8 cellular contexts compared by ENCODE assay signal in genomic region chr19:47729799-47730520, GRCh38. TPM values are rescaled to one million over a fixed set of nuclear protein-coding genes. Genes with fewer than 3 reads are reported as not detected.
DNase-seq lines count a peak whose midpoint lies in the region; ATAC-seq and TF ChIP-seq lines count a peak whose summit lies in the region.

No MANE protein-coding gene starts in this region.

- DNase-seq in GM20000 (ENCODE audit: low spot score) (peak; percentile 69), PC-9 (peak; percentile 82 to 91), astrocyte of the hippocampus (ENCODE audit: low read depth, low spot score) (peak; percentile 71), NCI-H128 (lab: John Stamatoyannopoulos, UW; ENCODE audit: unreplicated experiment) (no peak), NCI-H446 (lab: John Stamatoyannopoulos, UW) (no peak)
- peak; percentile 51 for DNase-seq in stimulated activated CD4-positive, alpha-beta T cell treated with anti-CD3 and anti-CD28 coated beads, Interleukin-12 subunit alpha, Interleukin-12 subunit beta, amount 100 ng/mL, for 4 hours

- H3K36me3 ChIP-seq in PC-9 (ENCODE audit: low read depth), result no peaks in the 10 kb centered on the region
- no peaks in the 10 kb centered on the region for H3K36me3 ChIP-seq in iPS-20b (ENCODE audit: insufficient read depth, low read depth, low read length)

- POLR2A ChIA-PET in PC-9 (lab: Charles Lee; ENCODE audit: unreplicated experiment), result interaction anchor here (0.5 kb wide), 1 partner anchor 455 kb away, joined by 29 read pairs; the partner anchor contains the start of gene INAFM1

- H2AFZ ChIP-seq in PC-9, result peak overlapping the region; percentile 74; the same call in 1 of the 2 replicates

- peak overlapping the region; percentile 97 for H3K27ac ChIP-seq in PC-9
- no peak overlapping the region for H3K27ac ChIP-seq in iPS-20b (ENCODE audit: low read length)

- H3K9me3 ChIP-seq in PC-9 (ENCODE audit: insufficient read depth, low read depth) (no peaks in the 10 kb centered on the region), iPS-20b (ENCODE audit: insufficient read depth, low read depth, low read length) (no peaks in the 10 kb centered on the region)

- TF ChIP-seq CTCF in GM20000 (IDR thresholded peaks at IDR 0.05; ENCODE audit: extremely low read depth, missing control alignments) (no peak), PC-9 (conservative IDR thresholded peaks at IDR 0.05) (no peak)

- intact Hi-C loops in PC-9 (cut with micrococcal nuclease; ENCODE audit: unreplicated experiment), result loop anchor here (1.0 kb wide), 2 partner anchors 13 to 17 kb away; partner anchors contain the start of gene EHD2

- peak overlapping the region; percentile 64; the same call in 1 of the 2 replicates for H3K9ac ChIP-seq in iPS-20b (ENCODE audit: low read depth, low read length)

- CTCF ChIA-PET in PC-9 (lab: Charles Lee), result interaction anchor here (0.6 kb wide), 1 partner anchor 1242 kb away, joined by 3 read pairs; no protein-coding TSS in a partner anchor

- peak overlapping the region; percentile 92 for H3K4me2 ChIP-seq in PC-9

- no peaks in the 10 kb centered on the region for H3K9me2 ChIP-seq in PC-9 (ENCODE audit: insufficient read depth)

- H3K4me3 ChIP-seq in PC-9, result peak overlapping the region; percentile 70
- peak overlapping the region; percentile 77 for H3K4me3 ChIP-seq in iPS-20b (ENCODE audit: low read length)

- TSS peak; percentile 75 for BruUV-seq in PC-9 (replicated peaks; lab: Mats Ljungman, UMichigan)

- H3K27me3 ChIP-seq in PC-9 (ENCODE audit: insufficient read depth, low read depth) (no peaks in the 10 kb centered on the region), iPS-20b (ENCODE audit: insufficient read depth, low read length) (no peaks in the 10 kb centered on the region)

- ATAC-seq in HG02970 (IDR thresholded peaks at IDR 0.05; ENCODE audit: low FRiP score, unreplicated experiment), result no peak

- H3K4me1 ChIP-seq in PC-9 (replicated peaks; ENCODE audit: insufficient read depth) (peaks cover 35% of the 10 kb centered on the region), iPS-20b (ENCODE audit: insufficient read depth, low read length) (peaks cover 6% of the 10 kb centered on the region; the same call in 1 of the 2 replicates)

- peaks cover 34% of the 10 kb centered on the region for H3F3A ChIP-seq in PC-9 (ENCODE audit: insufficient read depth, low read depth)

- H3K79me2 ChIP-seq in PC-9 (ENCODE audit: low read depth), result no peaks in the 10 kb centered on the region

- H4K20me1 ChIP-seq in PC-9 (ENCODE audit: insufficient read depth), result no peaks in the 10 kb centered on the region

RNA-seq across cellular contexts. Expression of gene NOP53, which starts 15.4 kb away (rescaled TPM):
- 225 and 296 TPM in 2 replicates for total RNA-seq in PC-9 (2021)

RNA-seq across cellular contexts. Expression of gene EHD2, which starts 16.7 kb away (rescaled TPM):
- total RNA-seq in PC-9 (2021), result 25.6 and 36.6 TPM in 2 replicates

RNA-seq across cellular contexts. Expression of gene SELENOW, which starts 48.5 kb away (rescaled TPM):
- total RNA-seq in PC-9 (2021), result 186 TPM in 2 replicates

Comparison
In these comparisons a context has a peak if more than half of its experiments do, and no peak if none do; other contexts are left out.
1. DNase-seq: peak in GM20000 (single experiment), PC-9 (2 of 2), astrocyte of the hippocampus (single experiment) and stimulated activated CD4-positive, alpha-beta T cell treated with anti-CD3 and anti-CD28 coated beads, Interleukin-12 subunit alpha, Interleukin-12 subunit beta, amount 100 ng/mL, for 4 hours (single experiment); none in NCI-H128 (single experiment) and NCI-H446 (0 of 2).